1 cellular context compared by ENCODE assay signal in genomic region chr11:47552581-47553416, GRCh38.
TF ChIP-seq lines count a peak whose summit lies in the region.

CELF1 (minus strand) TSS chr11:47553132; CDS start chr11:47499523, 53,609 bp downstream.

TF ChIP-seq in K562, 482 proteins besides CTCF, POLR2A, EP300 and RAD21 (continued from another document and continues in another):
- no peak for TF ChIP-seq MBD1 (CRISPR knock-in tag; IDR thresholded peaks at IDR 0.05)
- no peak for TF ChIP-seq FOXK2 (conservative IDR thresholded peaks at IDR 0.05 in 1 of 2, IDR thresholded peaks at IDR 0.05 in 1 of 2; ENCODE audit: low read depth in 2 of 2)
- no peak for TF ChIP-seq CLOCK (CRISPR knock-in tag; IDR thresholded peaks at IDR 0.05; ENCODE audit: borderline replicate concordance)
- no peak for TF ChIP-seq DEAF1 (CRISPR knock-in tag; IDR thresholded peaks at IDR 0.05)
- no peak for TF ChIP-seq SIRT6 (IDR thresholded peaks at IDR 0.05; ENCODE audit: low read depth, low read length)
- TF ChIP-seq ERF (CRISPR knock-in tag; IDR thresholded peaks at IDR 0.05), result 0 out of 2 replicates have a peak, but pooled peaks have one; percentile 12
- no peak for TF ChIP-seq POU5F1 (IDR thresholded peaks at IDR 0.05; ENCODE audit: borderline replicate concordance, low read depth, low read length, partially characterized antibody)
- TF ChIP-seq ZNF764 (CRISPR knock-in tag; IDR thresholded peaks at IDR 0.05; ENCODE audit: low read depth), result no peak
- TF ChIP-seq TEAD4 (IDR thresholded peaks at IDR 0.05; ENCODE audit: low read length), result peak; percentile 48; the same call in 1 of the 2 replicates
- TF ChIP-seq TEAD4 (CRISPR knock-in tag; IDR thresholded peaks at IDR 0.05; ENCODE audit: borderline replicate concordance), result no peak
- TF ChIP-seq CEBPG (CRISPR knock-in tag; IDR thresholded peaks at IDR 0.05), result no peak; the same call in 1 of the 2 replicates
- no peak for TF ChIP-seq CEBPG (tag; conservative IDR thresholded peaks at IDR 0.05 in 1 of 2, IDR thresholded peaks at IDR 0.05 in 1 of 2)
- 0 out of 2 replicates have a peak, but pooled peaks have one; percentile 76 for TF ChIP-seq ARID3B (CRISPR knock-in tag; IDR thresholded peaks at IDR 0.05; ENCODE audit: borderline replicate concordance)
- peak; percentile 57; the same call in 1 of the 2 replicates for TF ChIP-seq SOX6 (IDR thresholded peaks at IDR 0.05)
- peak; percentile 79; the same call in 1 of the 2 replicates for TF ChIP-seq ELF4 (CRISPR knock-in tag; IDR thresholded peaks at IDR 0.05)
- TF ChIP-seq ZNF407 (IDR thresholded peaks at IDR 0.05; ENCODE audit: low read depth), result no peak
- TF ChIP-seq FOXA1 (IDR thresholded peaks at IDR 0.05; ENCODE audit: borderline replicate concordance), result no peak
- no peak for TF ChIP-seq CBX5 (IDR thresholded peaks at IDR 0.05; ENCODE audit: borderline replicate concordance, low read depth)
- TF ChIP-seq GABPB1 (CRISPR knock-in tag; IDR thresholded peaks at IDR 0.05), result peak; percentile 96
- TF ChIP-seq HDAC1 (IDR thresholded peaks at IDR 0.05), result peak in 1 of 2 experiments; percentile 72; a peak in 1 of 4 replicates
- no peak for TF ChIP-seq ATF4 (CRISPR knock-in tag; IDR thresholded peaks at IDR 0.05)
- no peak for TF ChIP-seq KDM2B (CRISPR knock-in tag; IDR thresholded peaks at IDR 0.05)
- TF ChIP-seq POLR3G (IDR thresholded peaks at IDR 0.05; ENCODE audit: extremely low read depth, insufficient read length, insufficient replicate concordance), result no peak
- TF ChIP-seq ASH1L (IDR thresholded peaks at IDR 0.05; ENCODE audit: borderline replicate concordance, low read depth, partially characterized antibody), result no peak
- no peak for TF ChIP-seq ZNF696 (CRISPR knock-in tag; conservative IDR thresholded peaks at IDR 0.05)
- TF ChIP-seq TAF7 (tag; IDR thresholded peaks at IDR 0.05), result no peak
- no peak for TF ChIP-seq ZNF232 (CRISPR knock-in tag; IDR thresholded peaks at IDR 0.05)
- no peak for TF ChIP-seq SMARCA5 (IDR thresholded peaks at IDR 0.05)
- TF ChIP-seq HOMEZ (CRISPR knock-in tag; IDR thresholded peaks at IDR 0.05), result no peak
- no peak for TF ChIP-seq MEF2A (IDR thresholded peaks at IDR 0.05; ENCODE audit: control insufficient read depth, low read depth, low read length)
- no peak for TF ChIP-seq ZBTB8A (IDR thresholded peaks at IDR 0.05; ENCODE audit: partially characterized antibody)
